1 cellular context compared by ENCODE assay signal in the genomic region with DNA sequence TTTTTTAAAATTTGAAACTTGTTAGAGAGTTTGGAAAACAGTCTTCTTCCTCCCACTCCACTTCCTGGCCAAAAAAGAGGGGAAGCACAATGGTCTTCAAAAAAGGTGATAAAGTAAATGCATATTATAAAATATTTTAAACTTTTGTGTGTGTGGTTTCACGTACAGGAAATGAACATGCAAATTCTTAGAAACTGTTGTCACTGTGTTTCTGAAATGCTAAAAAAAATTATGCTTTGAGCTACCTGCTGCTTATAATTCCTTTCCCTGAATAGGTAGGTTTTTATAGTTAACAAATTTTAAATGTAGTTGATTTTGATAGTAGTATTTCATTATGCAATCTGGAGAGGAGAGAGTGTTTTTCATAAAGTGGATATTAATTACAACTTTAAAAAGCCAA.
TF ChIP-seq lines count a peak whose summit lies in the region.

No MANE protein-coding gene starts in this region.

TF ChIP-seq in HepG2, 621 proteins besides CTCF, POLR2A, EP300 and RAD21:
- TF ChIP-seq, protein P1, sequence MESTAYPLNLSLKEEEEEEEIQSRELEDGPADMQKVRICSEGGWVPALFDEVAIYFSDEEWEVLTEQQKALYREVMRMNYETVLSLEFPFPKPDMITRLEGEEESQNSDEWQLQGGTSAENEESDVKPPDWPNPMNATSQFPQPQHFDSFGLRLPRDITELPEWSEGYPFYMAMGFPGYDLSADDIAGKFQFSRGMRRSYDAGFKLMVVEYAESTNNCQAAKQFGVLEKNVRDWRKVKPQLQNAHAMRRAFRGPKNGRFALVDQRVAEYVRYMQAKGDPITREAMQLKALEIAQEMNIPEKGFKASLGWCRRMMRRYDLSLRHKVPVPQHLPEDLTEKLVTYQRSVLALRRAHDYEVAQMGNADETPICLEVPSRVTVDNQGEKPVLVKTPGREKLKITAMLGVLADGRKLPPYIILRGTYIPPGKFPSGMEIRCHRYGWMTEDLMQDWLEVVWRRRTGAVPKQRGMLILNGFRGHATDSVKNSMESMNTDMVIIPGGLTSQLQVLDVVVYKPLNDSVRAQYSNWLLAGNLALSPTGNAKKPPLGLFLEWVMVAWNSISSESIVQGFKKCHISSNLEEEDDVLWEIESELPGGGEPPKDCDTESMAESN (CRISPR knock-in tag; conservative IDR thresholded peaks at IDR 0.05): no peak
- TF ChIP-seq ZNF572 (CRISPR knock-in tag; IDR thresholded peaks at IDR 0.05): no peak
- TF ChIP-seq ZBTB21 (CRISPR knock-in tag; IDR thresholded peaks at IDR 0.05): no peak
- TF ChIP-seq, protein P2, sequence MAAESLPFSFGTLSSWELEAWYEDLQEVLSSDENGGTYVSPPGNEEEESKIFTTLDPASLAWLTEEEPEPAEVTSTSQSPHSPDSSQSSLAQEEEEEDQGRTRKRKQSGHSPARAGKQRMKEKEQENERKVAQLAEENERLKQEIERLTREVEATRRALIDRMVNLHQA (CRISPR knock-in tag; IDR thresholded peaks at IDR 0.05): no peak
- TF ChIP-seq ZNF878 (CRISPR knock-in tag; IDR thresholded peaks at IDR 0.05): no peak
- TF ChIP-seq ZNF883 (CRISPR knock-in tag; IDR thresholded peaks at IDR 0.05; ENCODE audit: not compliant biosample characterization): no peak
- TF ChIP-seq MAZ (IDR thresholded peaks at IDR 0.05; ENCODE audit: borderline replicate concordance, low read depth, low read length): no peak
- TF ChIP-seq MAZ (CRISPR knock-in tag; IDR thresholded peaks at IDR 0.05; ENCODE audit: low read depth): no peak
- no peak for TF ChIP-seq ZNF891 (CRISPR knock-in tag; IDR thresholded peaks at IDR 0.05)
- no peak for TF ChIP-seq ZNF3 (CRISPR knock-in tag; IDR thresholded peaks at IDR 0.05)
- TF ChIP-seq NPAS2 (CRISPR knock-in tag; IDR thresholded peaks at IDR 0.05; ENCODE audit: borderline replicate concordance): no peak
- no peak for TF ChIP-seq ZKSCAN8 (CRISPR knock-in tag; IDR thresholded peaks at IDR 0.05; ENCODE audit: borderline replicate concordance)
- TF ChIP-seq ZFP36L2 (CRISPR knock-in tag; IDR thresholded peaks at IDR 0.05): no peak
- no peak for TF ChIP-seq CHCHD3 (CRISPR knock-in tag; IDR thresholded peaks at IDR 0.05)
- no peak for TF ChIP-seq ZNF703 (CRISPR knock-in tag; IDR thresholded peaks at IDR 0.05; ENCODE audit: borderline replicate concordance)
- TF ChIP-seq, protein P3, sequence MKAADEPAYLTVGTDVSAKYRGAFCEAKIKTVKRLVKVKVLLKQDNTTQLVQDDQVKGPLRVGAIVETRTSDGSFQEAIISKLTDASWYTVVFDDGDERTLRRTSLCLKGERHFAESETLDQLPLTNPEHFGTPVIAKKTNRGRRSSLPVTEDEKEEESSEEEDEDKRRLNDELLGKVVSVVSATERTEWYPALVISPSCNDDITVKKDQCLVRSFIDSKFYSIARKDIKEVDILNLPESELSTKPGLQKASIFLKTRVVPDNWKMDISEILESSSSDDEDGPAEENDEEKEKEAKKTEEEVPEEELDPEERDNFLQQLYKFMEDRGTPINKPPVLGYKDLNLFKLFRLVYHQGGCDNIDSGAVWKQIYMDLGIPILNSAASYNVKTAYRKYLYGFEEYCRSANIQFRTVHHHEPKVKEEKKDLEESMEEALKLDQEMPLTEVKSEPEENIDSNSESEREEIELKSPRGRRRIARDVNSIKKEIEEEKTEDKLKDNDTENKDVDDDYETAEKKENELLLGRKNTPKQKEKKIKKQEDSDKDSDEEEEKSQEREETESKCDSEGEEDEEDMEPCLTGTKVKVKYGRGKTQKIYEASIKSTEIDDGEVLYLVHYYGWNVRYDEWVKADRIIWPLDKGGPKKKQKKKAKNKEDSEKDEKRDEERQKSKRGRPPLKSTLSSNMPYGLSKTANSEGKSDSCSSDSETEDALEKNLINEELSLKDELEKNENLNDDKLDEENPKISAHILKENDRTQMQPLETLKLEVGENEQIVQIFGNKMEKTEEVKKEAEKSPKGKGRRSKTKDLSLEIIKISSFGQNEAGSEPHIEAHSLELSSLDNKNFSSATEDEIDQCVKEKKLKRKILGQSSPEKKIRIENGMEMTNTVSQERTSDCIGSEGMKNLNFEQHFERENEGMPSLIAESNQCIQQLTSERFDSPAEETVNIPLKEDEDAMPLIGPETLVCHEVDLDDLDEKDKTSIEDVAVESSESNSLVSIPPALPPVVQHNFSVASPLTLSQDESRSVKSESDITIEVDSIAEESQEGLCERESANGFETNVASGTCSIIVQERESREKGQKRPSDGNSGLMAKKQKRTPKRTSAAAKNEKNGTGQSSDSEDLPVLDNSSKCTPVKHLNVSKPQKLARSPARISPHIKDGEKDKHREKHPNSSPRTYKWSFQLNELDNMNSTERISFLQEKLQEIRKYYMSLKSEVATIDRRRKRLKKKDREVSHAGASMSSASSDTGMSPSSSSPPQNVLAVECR (CRISPR knock-in tag; IDR thresholded peaks at IDR 0.05; ENCODE audit: borderline replicate concordance): no peak
- TF ChIP-seq YEATS2 (CRISPR knock-in tag; IDR thresholded peaks at IDR 0.05; ENCODE audit: borderline replicate concordance): no peak
- no peak for TF ChIP-seq SOX6 (IDR thresholded peaks at IDR 0.05)
- no peak for TF ChIP-seq SOX6 (CRISPR knock-in tag; IDR thresholded peaks at IDR 0.05)
TF ChIP-seq in HepG2: peak in this region for 0.
